20 cellular contexts compared by ENCODE assay signal in the genomic region with DNA sequence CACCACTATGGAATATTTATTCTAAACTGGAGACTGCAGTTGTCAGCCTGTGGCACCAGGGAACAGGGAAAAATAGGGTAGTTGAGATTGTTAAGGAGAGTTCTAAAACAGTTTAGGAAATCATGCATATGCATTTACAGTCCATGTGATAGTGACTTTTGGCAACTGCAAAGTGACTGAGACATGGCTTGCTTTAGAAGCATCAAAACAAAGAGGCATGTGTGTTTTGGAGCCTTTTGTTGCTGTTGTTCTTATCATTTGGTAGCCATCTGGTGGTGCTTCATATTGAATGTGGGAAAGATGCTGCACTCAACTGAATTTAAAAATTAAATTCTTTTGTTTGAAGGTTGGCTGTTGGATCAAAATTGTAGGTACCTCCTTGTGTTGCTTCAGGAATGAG. TPM values are rescaled to one million over a fixed set of nuclear protein-coding genes. Genes with fewer than 3 reads are reported as not detected.
DNase-seq lines count a peak whose midpoint lies in the region; ATAC-seq, FAIRE-seq and TF ChIP-seq lines count a peak whose summit lies in the region.
"Had no signal": no experiment of that assay in that cellular context is flagged by ENCODE, and none has a peak within 500 bp of the region (broad histone marks: within the 10 kb centered on the region; RNA-seq: fewer than 3 reads in every experiment).

No MANE protein-coding gene starts in this region.

- H3K4me3 Mint-ChIP-seq in activated CD4-positive, alpha-beta T cell treated with anti-CD3 and anti-CD28 coated beads, Interleukin-2, amount 10 ng/mL, durations not matched to agents 24 days and 14 days = no peak overlapping the region
- H3K4me3 Mint-ChIP-seq: CD14-positive monocyte; CD4-positive, alpha-beta memory T cell had no signal

- SMC1A ChIA-PET in GM12878 (lab: Charles Lee; ENCODE audit: uncharacterized antibody, unreplicated experiment) = no interaction called here

- H3K27me3 Mint-ChIP-seq in activated CD4-positive, alpha-beta T cell treated with anti-CD3 and anti-CD28 coated beads, Interleukin-2, amount 10 ng/mL, durations not matched to agents 24 days and 14 days = no peaks in the 10 kb centered on the region
- H3K27me3 Mint-ChIP-seq: CD4-positive, alpha-beta memory T cell had no signal

- H3K4me1 ChIP-seq in GM12878 (ENCODE audit: control insufficient read depth, insufficient read depth, low read length) (no peaks in the 10 kb centered on the region), gastrocnemius medialis (no peaks in the 10 kb centered on the region), tibial artery (no peaks in the 10 kb centered on the region)
- H3K4me1 ChIP-seq: A549, BLaER1 had no signal

- H3K27ac Mint-ChIP-seq in activated CD4-positive, alpha-beta T cell treated with anti-CD3 and anti-CD28 coated beads, Interleukin-2, amount 10 ng/mL, durations not matched to agents 24 days and 14 days = no peak overlapping the region
- H3K27ac Mint-ChIP-seq: CD14-positive monocyte; CD4-positive, alpha-beta memory T cell had no signal

- H3K79me2 ChIP-seq in GM12878 (ENCODE audit: control insufficient read depth, insufficient read depth, low read length) = no peaks in the 10 kb centered on the region

- no peak for FAIRE-seq in GM12878 (lab: Jason Lieb, UNC)
- FAIRE-seq: A549, GM18507, H54 had no signal

- H4K20me1 ChIP-seq in GM12878 (ENCODE audit: control insufficient read depth, insufficient read depth) = no peaks in the 10 kb centered on the region
- H4K20me1 ChIP-seq: BLaER1 had no signal

- no peak overlapping the region for H3K9ac ChIP-seq in GM12878 (ENCODE audit: control insufficient read depth, insufficient read depth, low read length)
- H3K9ac ChIP-seq: BLaER1, GM23248 had no signal

- no peak overlapping the region for H3K27ac ChIP-seq in GM12878 (ENCODE audit: control insufficient read depth, insufficient read depth)
- H3K27ac ChIP-seq in gastrocnemius medialis = no peak overlapping the region
- H3K27ac ChIP-seq in tibial artery = no peak overlapping the region
- H3K27ac ChIP-seq: 22Rv1, A549, BLaER1, GM23248 had no signal

- POLR2A ChIA-PET in GM12878 (lab: Charles Lee) = no interaction called here

- no peak for TF ChIP-seq RAD21 in GM12878 (IDR thresholded peaks at IDR 0.05; ENCODE audit: insufficient read depth, low read depth, low read length)

- intact Hi-C loops in activated CD4-positive, alpha-beta T cell treated with anti-CD3 and anti-CD28 coated beads, Interleukin-2, amount 10 ng/mL, durations not matched to agents 24 days and 14 days (cut with micrococcal nuclease) = no loop called here
- intact Hi-C loops in GM12878 (cut with micrococcal nuclease; ENCODE audit: unreplicated experiment) = no loop called here
- intact Hi-C loops in gastrocnemius medialis (cut with DNase I; ENCODE audit: low total_unique reads) = no loop called here
- intact Hi-C loops in tibial artery (cut with DNase I; ENCODE audit: low total_unique reads) = no loop called here

- no peak for TF ChIP-seq EP300 in GM12878 (IDR thresholded peaks at IDR 0.05; ENCODE audit: borderline replicate concordance in 1 of 2, control insufficient read depth in 1 of 2, low read depth in 2 of 2, low read length in 2 of 2)

- in situ Hi-C loops in GM12878 (cut with MboI) = no loop called here
- in situ Hi-C loops in gastrocnemius medialis (cut with MboI; ENCODE audit: low sequenced_read_pairs in 4 of 4) = no loop called here

- H3K27me3 ChIP-seq in GM12878 (replicated peaks in 1 of 2; ENCODE audit: control insufficient read depth in 2 of 2, insufficient read depth in 2 of 2, low read length in 1 of 2) = no peaks in the 10 kb centered on the region
- no peaks in the 10 kb centered on the region for H3K27me3 ChIP-seq in gastrocnemius medialis
- no peaks in the 10 kb centered on the region for H3K27me3 ChIP-seq in tibial artery
- H3K27me3 ChIP-seq: BLaER1 had no signal

- TF ChIP-seq POLR2A in GM12878 (IDR thresholded peaks at IDR 0.05; ENCODE audit: low read depth, low read length) (no peak), gastrocnemius medialis (IDR thresholded peaks at IDR 0.05) (no peak)

- H3K4me3 ChIP-seq in GM12878 = no peak overlapping the region
- H3K4me3 ChIP-seq in gastrocnemius medialis = no peak overlapping the region
- H3K4me3 ChIP-seq in tibial artery = no peak overlapping the region
- H3K4me3 ChIP-seq: A549, BLaER1, GM23248 had no signal

- H3K36me3 Mint-ChIP-seq in activated CD4-positive, alpha-beta T cell treated with anti-CD3 and anti-CD28 coated beads, Interleukin-2, amount 10 ng/mL, durations not matched to agents 24 days and 14 days (ENCODE audit: low read depth) = peaks cover 25% of the 10 kb centered on the region

- H3K36me3 ChIP-seq in GM12878 (ENCODE audit: control insufficient read depth in 2 of 2, insufficient read depth in 2 of 2, low read length in 1 of 2) = peaks cover 2 to 12% of the 10 kb centered on the region in 2 experiments
- peaks cover 0 to 56% of the 10 kb centered on the region in 2 donors for H3K36me3 ChIP-seq in gastrocnemius medialis
- peaks cover 22 to 38% (median 34%) of the 10 kb centered on the region in 3 donors for H3K36me3 ChIP-seq in tibial artery

- H3K9me3 ChIP-seq in GM12878 (replicated peaks; ENCODE audit: control insufficient read depth, insufficient read depth, low read length) (no peaks in the 10 kb centered on the region), gastrocnemius medialis (no peaks in the 10 kb centered on the region), tibial artery (no peaks in the 10 kb centered on the region)
- H3K9me3 ChIP-seq: A549, BLaER1 had no signal

- DNase-seq in activated CD4-positive, alpha-beta T cell treated with anti-CD3 and anti-CD28 coated beads, Interleukin-2, amount 10 ng/mL, durations not matched to agents 24 days and 14 days = peak; percentile 21
- DNase-seq in activated CD4-positive, alpha-beta T cell treated with anti-CD3 and anti-CD28 coated beads for 4 hours = no peak
- DNase-seq in GM12878 (ENCODE audit: low read depth, low spot score) = no peak
- peak; percentile 49 for DNase-seq in medulla oblongata (ENCODE audit: extremely low spot score)
- no peak for DNase-seq in gastrocnemius medialis
- DNase-seq in Kasumi-1 (lab: John Stamatoyannopoulos, UW) = no peak
- no peak for DNase-seq in tibial artery
- no peak for DNase-seq in NCI-H69 (lab: John Stamatoyannopoulos, UW)
- DNase-seq: AML-193; CD4-positive, alpha-beta memory T cell; DMS79 treated with DMSO at 0.1 percent for 48 hours; GF-D8; GM23248; HCEC 1CT had no signal

- CTCF ChIA-PET in GM12878 (lab: Yijun Ruan, JAX) = no interaction called here

- RAD21 ChIA-PET in GM12878 (lab: Charles Lee; ENCODE audit: unreplicated experiment) = no interaction called here

- no peaks in the 10 kb centered on the region for H3K9me3 Mint-ChIP-seq in activated CD4-positive, alpha-beta T cell treated with anti-CD3 and anti-CD28 coated beads, Interleukin-2, amount 10 ng/mL, durations not matched to agents 24 days and 14 days
- H3K9me3 Mint-ChIP-seq: CD14-positive monocyte; CD4-positive, alpha-beta memory T cell had no signal

- peaks cover 3% of the 10 kb centered on the region for H3K4me1 Mint-ChIP-seq in activated CD4-positive, alpha-beta T cell treated with anti-CD3 and anti-CD28 coated beads, Interleukin-2, amount 10 ng/mL, durations not matched to agents 24 days and 14 days
- H3K4me1 Mint-ChIP-seq: CD14-positive monocyte; CD4-positive, alpha-beta memory T cell had no signal

- no peak overlapping the region for H3K4me2 ChIP-seq in GM12878 (ENCODE audit: control insufficient read depth, insufficient read depth)
- H3K4me2 ChIP-seq: A549, BLaER1 had no signal

- no peak for TF ChIP-seq CTCF in GM12878 (IDR thresholded peaks at IDR 0.05 in 2 of 3, conservative IDR thresholded peaks at IDR 0.05 in 1 of 3; ENCODE audit: control insufficient read depth in 2 of 3, extremely low read depth in 1 of 3, insufficient read depth in 1 of 3, low read depth in 3 of 3, low read length in 3 of 3)
- no peak for TF ChIP-seq CTCF in gastrocnemius medialis (IDR thresholded peaks at IDR 0.05 in 4 of 5, conservative IDR thresholded peaks at IDR 0.05 in 1 of 5)
- TF ChIP-seq CTCF in tibial artery (IDR thresholded peaks at IDR 0.05) = no peak

- no peak overlapping the region for H2AFZ ChIP-seq in GM12878 (ENCODE audit: control insufficient read depth, low read depth, low read length)
- H2AFZ ChIP-seq: GM23248 had no signal

- TSS peak; percentile 42 for BruUV-seq in GM12878 (replicated peaks; lab: Mats Ljungman, UMichigan)

- ATAC-seq in GM12878 (no peak), gastrocnemius medialis (no peak)
- ATAC-seq: A549 had no signal

TF ChIP-seq in GM12878, 131 proteins besides CTCF, POLR2A, EP300 and RAD21 (continues in another document):
- no peak for TF ChIP-seq CHD2 (IDR thresholded peaks at IDR 0.05; ENCODE audit: borderline replicate concordance, low read depth, low read length)
- TF ChIP-seq RCOR1 (conservative IDR thresholded peaks at IDR 0.05; ENCODE audit: low read depth, low read length) = no peak

RNA-seq across cellular contexts. Expression of a gene that starts 10.2 kb away (rescaled TPM):
- total RNA-seq in activated CD4-positive, alpha-beta T cell treated with anti-CD3 and anti-CD28 coated beads, Interleukin-2, amount 10 ng/mL, durations not matched to agents 24 days and 14 days = 49.0 and 52.3 TPM in 2 replicates
- total RNA-seq in GM12878 (2013; cell fraction: nucleolus; rRNA removed) = 9.8 and 11.8 TPM in 2 replicates
- total RNA-seq in GM12878 (2014; rRNA removed) (56.5 and 57.4 TPM in 2 replicates), GM12878 (2014; rRNA removed; fragmentation: Illumina TruSeq; extraction: Trizol) (35.1 and 35.8 TPM in 2 replicates), GM12878 (2021) (42.4 and 43.0 TPM in 2 replicates), gastrocnemius medialis (10 to 100 TPM in 1 of 4 donors, 1 to 10 TPM in 3; 3.8 to 11.0 (median 8.8) TPM)
- 36.8 TPM for polyA plus RNA-seq in GM12878 (2011; ENCODE audit: low read depth)
- polyA plus RNA-seq in GM12878 (2011; rRNA removed) (44.5 and 61.5 TPM in 2 replicates), GM12878 (2014; fragmentation: Illumina TruSeq; extraction: Trizol) (39.8 and 41.9 TPM in 2 replicates), GM12878 (2014; fragmentation: Nextera tagmentation; extraction: Ambion mirVana) (10 to 100 TPM in 1 of 2 experiments, 1 to 10 TPM in 1; 6.2 to 16.7 TPM), GM12878 (2014; rRNA removed) (59.3 and 72.8 TPM in 2 replicates), GM12878 (2016; fragmentation: Nextera tagmentation; extraction: Ambion mirVana) (10 to 100 TPM; 52.5 to 67.6 TPM)
- polyA plus RNA-seq in GM12878 (2011; cell fraction: cytosol; rRNA removed) = 37.4 and 50.9 TPM in 2 replicates
- 18.4 and 21.6 TPM in 2 replicates for polyA plus RNA-seq in GM12878 (2011; cell fraction: nucleus; rRNA removed)
- polyA plus RNA-seq in GM12878 (2012) = 36.7 and 46.0 TPM in 2 replicates
- 16.5 and 24.2 TPM in 2 replicates for polyA minus RNA-seq in GM12878 (2011; rRNA and poly(A)+ RNA removed)
- 7.1 and 8.8 TPM in 2 replicates for polyA minus RNA-seq in GM12878 (2011; cell fraction: cytosol; rRNA and poly(A)+ RNA removed)
- 3.7 and 6.3 TPM in 2 replicates for polyA minus RNA-seq in GM12878 (2011; cell fraction: nucleus; rRNA and poly(A)+ RNA removed)

Comparison
In these comparisons a context has a peak if more than half of its experiments do, and no peak if none do; other contexts are left out.
1. DNase-seq: peak in activated CD4-positive, alpha-beta T cell treated with anti-CD3 and anti-CD28 coated beads, Interleukin-2, amount 10 ng/mL, durations not matched to agents 24 days and 14 days (single experiment) and medulla oblongata (single experiment); none in activated CD4-positive, alpha-beta T cell treated with anti-CD3 and anti-CD28 coated beads for 4 hours (0 of 2), GM12878 (single experiment), gastrocnemius medialis (0 of 2), Kasumi-1 (0 of 2), tibial artery (0 of 2) and NCI-H69 (single experiment).